ENCODE assay signal across 8 cellular contexts in the genomic region with DNA sequence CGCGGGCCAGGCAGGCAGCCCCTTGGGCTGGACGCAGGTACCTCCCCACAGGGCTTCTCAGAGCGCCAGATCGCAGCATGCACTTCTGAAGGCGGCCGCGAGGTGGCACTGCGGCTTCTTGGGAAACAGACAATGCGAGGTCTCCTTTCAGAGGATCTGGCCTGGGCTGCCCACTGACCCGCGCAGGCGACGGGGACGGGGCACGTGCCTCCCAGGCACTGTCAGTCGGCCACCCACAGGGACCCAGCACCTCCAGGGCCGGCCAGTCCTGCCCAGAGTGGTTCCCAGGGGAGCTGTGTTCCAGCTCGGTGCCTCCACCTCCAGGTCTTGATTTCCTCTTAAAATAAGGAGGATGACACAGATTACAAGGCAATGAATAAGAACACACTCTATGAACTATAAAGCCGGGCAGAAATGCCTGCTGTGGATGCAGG. TPM values are rescaled to one million over a fixed set of nuclear protein-coding genes. Genes with fewer than 3 reads are reported as not detected.
DNase-seq lines count a peak whose midpoint lies in the region; ATAC-seq and TF ChIP-seq lines count a peak whose summit lies in the region.

No MANE protein-coding gene starts in this region.

- no peaks in the 10 kb centered on the region for H3K36me3 Mint-ChIP-seq in T-helper 2 cell treated with Interferon-gamma antibody and Interleukin-4, amounts not matched to agents 5 μg/mL and 100 μg/mL, for 36 hours (ENCODE audit: low read depth)

- ATAC-seq in left ventricle myocardium superior = peak; percentile 95
- no peak for ATAC-seq in GM18867 (IDR thresholded peaks at IDR 0.05; ENCODE audit: unreplicated experiment)

- H3K4me3 ChIP-seq in retinal pigment epithelial cell (ENCODE audit: low read length) = no peak overlapping the region

- no peak overlapping the region for H3K27ac Mint-ChIP-seq in T-helper 2 cell treated with Interferon-gamma antibody and Interleukin-4, amounts not matched to agents 5 μg/mL and 100 μg/mL, for 36 hours

- peaks cover 13% of the 10 kb centered on the region for H3K27me3 Mint-ChIP-seq in T-helper 2 cell treated with Interferon-gamma antibody and Interleukin-4, amounts not matched to agents 5 μg/mL and 100 μg/mL, for 36 hours (ENCODE audit: low read depth)

- intact Hi-C loops in left ventricle myocardium superior (cut with micrococcal nuclease) = loop anchor here (10.0 kb wide), 1 partner anchor 495 kb away; no protein-coding TSS in a partner anchor

- H3K4me3 Mint-ChIP-seq in T-helper 2 cell treated with Interferon-gamma antibody and Interleukin-4, amounts not matched to agents 5 μg/mL and 100 μg/mL, for 36 hours = no peak overlapping the region

- DNase-seq in NK-92 treated with Interleukin-12 subunit alpha and Interleukin-12 subunit beta, amount 100 ng/mL, for 24 hours (lab: John Stamatoyannopoulos, UW) = peak; percentile 58
- DNase-seq in NK-92 (lab: John Stamatoyannopoulos, UW; ENCODE audit: unreplicated experiment) (no peak), NCI-H146 (lab: John Stamatoyannopoulos, UW) (peak; percentile 88), amniotic epithelial cell (ENCODE audit: low read depth) (peak; percentile 44), left ventricle myocardium superior (peak; percentile 90), retinal pigment epithelial cell (ENCODE audit: low read depth) (no peak)
- DNase-seq in T-helper 2 cell treated with Interferon-gamma antibody and Interleukin-4, amounts not matched to agents 5 μg/mL and 100 μg/mL, for 36 hours (ENCODE audit: low spot score) = peak; percentile 62

- TF ChIP-seq CTCF in retinal pigment epithelial cell (conservative IDR thresholded peaks at IDR 0.05; ENCODE audit: low read depth, low read length) = peak; percentile 91

- peaks cover 5% of the 10 kb centered on the region for H3K9me3 Mint-ChIP-seq in T-helper 2 cell treated with Interferon-gamma antibody and Interleukin-4, amounts not matched to agents 5 μg/mL and 100 μg/mL, for 36 hours

- H3K4me1 Mint-ChIP-seq in T-helper 2 cell treated with Interferon-gamma antibody and Interleukin-4, amounts not matched to agents 5 μg/mL and 100 μg/mL, for 36 hours (ENCODE audit: low read depth) = peaks cover 3% of the 10 kb centered on the region

RNA-seq across cellular contexts. Expression of a gene that starts 24.4 kb away (rescaled TPM):
- 5.0 TPM for total RNA-seq in left ventricle myocardium superior

RNA-seq across cellular contexts. Expression of a gene that starts 24.7 kb away (rescaled TPM):
- total RNA-seq in left ventricle myocardium superior = 10.1 TPM

Comparison
In these comparisons a context has a peak if more than half of its experiments do, and no peak if none do; other contexts are left out.
1. DNase-seq: peak in NK-92 treated with Interleukin-12 subunit alpha and Interleukin-12 subunit beta, amount 100 ng/mL, for 24 hours (single experiment), NCI-H146 (single experiment), T-helper 2 cell treated with Interferon-gamma antibody and Interleukin-4, amounts not matched to agents 5 μg/mL and 100 μg/mL, for 36 hours (single experiment), amniotic epithelial cell (single experiment) and left ventricle myocardium superior (single experiment); none in NK-92 (single experiment) and retinal pigment epithelial cell (single experiment).